8 cellular contexts compared by ENCODE assay signal in genomic region chr2:158464426-158465281, GRCh38. TPM values are rescaled to one million over a fixed set of nuclear protein-coding genes. Genes with fewer than 3 reads are reported as not detected.
DNase-seq lines count a peak whose midpoint lies in the region; ATAC-seq and TF ChIP-seq lines count a peak whose summit lies in the region.

No MANE protein-coding gene starts in this region.

- H3K27ac Mint-ChIP-seq in progenitor cell of endocrine pancreas: no peak overlapping the region

- H3K4me3 ChIP-seq in NB4 (ENCODE audit: low read depth, low read length): no peak overlapping the region

- TF ChIP-seq CTCF in NB4 (IDR thresholded peaks at IDR 0.05; ENCODE audit: low read depth, low read length) (peak; percentile 32), progenitor cell of endocrine pancreas (IDR thresholded peaks at IDR 0.05; ENCODE audit: unreplicated experiment) (peak; percentile 61)

- TF ChIP-seq POLR2A in NB4 (IDR thresholded peaks at IDR 0.05; ENCODE audit: extremely low read depth, insufficient read length): no peak

- H3K36me3 Mint-ChIP-seq in progenitor cell of endocrine pancreas (ENCODE audit: insufficient read depth): peaks cover 2% of the 10 kb centered on the region

- no peak overlapping the region for H3K4me3 Mint-ChIP-seq in progenitor cell of endocrine pancreas (ENCODE audit: low read depth)

- H3K9me3 Mint-ChIP-seq in progenitor cell of endocrine pancreas (ENCODE audit: low read depth): no peaks in the 10 kb centered on the region

- DNase-seq in NCI-H510A treated with DMSO at 0.1 percent for 48 hours (lab: John Stamatoyannopoulos, UW) (peak; percentile 23), NCI-H510A (lab: John Stamatoyannopoulos, UW) (no peak), NB4 (ENCODE audit: low read depth) (peak; percentile 28), progenitor cell of endocrine pancreas (ENCODE audit: low spot score, unreplicated experiment) (no peak), HPDE6-E6E7 (ENCODE audit: extremely low spot score) (no peak), SK-N-DZ (ENCODE audit: low spot score) (no peak)
- DNase-seq in central memory CD4-positive, alpha-beta T cell: peak; percentile 19

- no peaks in the 10 kb centered on the region for H3K27me3 Mint-ChIP-seq in progenitor cell of endocrine pancreas

- H3K4me1 Mint-ChIP-seq in progenitor cell of endocrine pancreas (ENCODE audit: low read depth): peaks cover 12% of the 10 kb centered on the region

- peak; percentile 68 for ATAC-seq in GM21825 (IDR thresholded peaks at IDR 0.05; ENCODE audit: unreplicated experiment)

RNA-seq across cellular contexts. Expression of gene PKP4, which starts 7.9 kb away (rescaled TPM):
- total RNA-seq in progenitor cell of endocrine pancreas: 62.9 and 75.3 TPM in 2 replicates
- 29.1 and 31.1 TPM in 2 replicates for polyA plus RNA-seq in SK-N-DZ (2014; cell fraction: cytosol; rRNA removed)
- polyA plus RNA-seq in SK-N-DZ (2014; cell fraction: nucleus; rRNA removed): 54.4 and 81.8 TPM in 2 replicates

RNA-seq across cellular contexts. Expression of gene CCDC148, which starts 8.1 kb away (rescaled TPM):
- total RNA-seq in progenitor cell of endocrine pancreas: 3.9 and 4.6 TPM in 2 replicates
- polyA plus RNA-seq in SK-N-DZ (2014; cell fraction: cytosol; rRNA removed): 0.58 and 0.73 TPM in 2 replicates
- 0.47 TPM in 1 of 2 replicates, not detected in the other for polyA plus RNA-seq in SK-N-DZ (2014; cell fraction: nucleus; rRNA removed)

Comparison
In these comparisons a context has a peak if more than half of its experiments do, and no peak if none do; other contexts are left out.
1. DNase-seq: peak in NCI-H510A treated with DMSO at 0.1 percent for 48 hours (single experiment), NB4 (single experiment) and central memory CD4-positive, alpha-beta T cell (single experiment); none in NCI-H510A (single experiment), progenitor cell of endocrine pancreas (single experiment), HPDE6-E6E7 (single experiment) and SK-N-DZ (single experiment).